ENCODE assay signal across 1 cellular context in the genomic region with DNA sequence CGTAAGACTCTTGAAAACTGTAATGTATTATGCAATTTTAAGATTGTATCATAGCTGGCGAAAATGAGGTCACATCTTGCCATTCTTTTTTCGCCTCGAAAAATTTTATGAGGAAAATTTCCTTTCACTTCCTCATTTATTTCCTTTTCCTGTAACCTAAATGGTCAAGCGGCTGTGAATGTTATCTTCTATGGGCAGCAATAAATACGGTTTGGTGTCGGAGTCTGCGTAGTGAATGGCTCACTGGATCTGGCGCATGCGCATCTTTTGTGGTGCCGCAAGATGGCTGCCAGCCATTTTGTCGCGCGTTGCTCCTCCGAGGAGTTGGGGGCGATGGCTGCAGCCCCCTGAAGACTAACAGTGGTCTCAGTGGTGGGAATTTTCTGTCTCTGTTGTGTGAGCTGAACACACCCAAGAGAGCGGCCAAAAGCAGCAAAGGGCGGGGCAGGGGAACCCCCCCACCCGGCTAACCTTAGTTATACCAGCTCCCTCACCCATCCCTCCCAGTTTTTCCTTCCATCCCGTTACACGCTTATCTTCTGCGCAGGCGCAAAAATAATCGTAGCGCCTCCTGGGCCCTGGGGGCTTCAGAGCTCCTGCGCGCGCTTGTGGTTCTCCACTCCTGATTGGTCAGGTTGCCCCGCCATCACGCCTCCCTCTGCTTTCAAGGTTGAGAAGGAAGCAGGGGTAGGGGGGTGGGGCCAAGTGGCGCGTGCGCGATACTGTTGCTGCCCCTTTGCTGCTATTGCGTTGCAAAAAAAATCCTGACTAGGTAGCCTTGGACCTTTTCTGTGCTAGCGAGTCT.
TF ChIP-seq lines count a peak whose summit lies in the region.

Gene RPRD2 (plus strand): TSS at position 722 of the 805 bp plus-strand sequence. CDS start 568 bp downstream, outside the sequence.

TF ChIP-seq in SK-N-SH, 30 proteins besides CTCF, POLR2A, EP300 and RAD21 (continued from another document):
- TF ChIP-seq ZBTB33 (IDR thresholded peaks at IDR 0.05; ENCODE audit: borderline replicate concordance, low read depth) (no peak), JUND (IDR thresholded peaks at IDR 0.05) (0 out of 2 replicates have a peak, but pooled peaks have one; percentile 1), TEAD4 (IDR thresholded peaks at IDR 0.05; ENCODE audit: borderline replicate concordance, insufficient read depth) (0 out of 2 replicates have a peak, but pooled peaks have one; percentile 44), RFX5 (IDR thresholded peaks at IDR 0.05; ENCODE audit: low read length) (peak; percentile 68; the same call in 1 of the 2 replicates)
